9 cellular contexts compared by ENCODE assay signal in genomic region chr9:103798620-103799019, GRCh38.
A peak's percentile ranks its signal among the peaks of the same experiment; 100 is the strongest.
DNase-seq lines count a peak whose midpoint lies in the region; ATAC-seq and TF ChIP-seq lines count a peak whose summit lies in the region.
"Had no signal": no experiment of that assay in that cellular context is flagged by ENCODE, and none has a peak within 500 bp of the region (broad histone marks: within the 10 kb centered on the region; RNA-seq: fewer than 3 reads in every experiment).

No MANE protein-coding gene starts in this region.

- no peak for TF ChIP-seq POLR2A in tibial nerve (IDR thresholded peaks at IDR 0.05)

- no peaks in the 10 kb centered on the region for H3K36me3 Mint-ChIP-seq in activated T-cell treated with anti-CD3 and anti-CD28 coated beads, Interleukin-2, amount 50 U/mL, for 4 hours (ENCODE audit: insufficient read depth)
- H3K36me3 Mint-ChIP-seq: natural killer cell treated with Interleukin-12 subunit alpha and Interleukin-12 subunit beta and Interleukin-15 and Interleukin-18, amount 100 ng/mL, for 72 hours had no signal

- no peaks in the 10 kb centered on the region for H3K4me1 ChIP-seq in tibial nerve

- H3K27ac ChIP-seq in tibial nerve: no peak overlapping the region

- no peak for TF ChIP-seq CTCF in tibial nerve (IDR thresholded peaks at IDR 0.05)

- H3K4me3 ChIP-seq in tibial nerve: no peak overlapping the region

- H3K9me3 Mint-ChIP-seq in activated T-cell treated with anti-CD3 and anti-CD28 coated beads, Interleukin-2, amount 50 U/mL, for 4 hours: no peaks in the 10 kb centered on the region

- peaks cover 5% of the 10 kb centered on the region for H3K4me1 Mint-ChIP-seq in activated T-cell treated with anti-CD3 and anti-CD28 coated beads, Interleukin-2, amount 50 U/mL, for 4 hours (ENCODE audit: low read depth)

- TF ChIP-seq EP300 in tibial nerve (IDR thresholded peaks at IDR 0.05): no peak

- H3K27me3 ChIP-seq in tibial nerve: no peaks in the 10 kb centered on the region

- no peaks in the 10 kb centered on the region for H3K9me3 ChIP-seq in tibial nerve

- no peaks in the 10 kb centered on the region for H3K36me3 ChIP-seq in tibial nerve

- H3K27me3 Mint-ChIP-seq in activated T-cell treated with anti-CD3 and anti-CD28 coated beads, Interleukin-2, amount 50 U/mL, for 4 hours (ENCODE audit: low read depth): peaks cover 2% of the 10 kb centered on the region
- H3K27me3 Mint-ChIP-seq: natural killer cell treated with Interleukin-12 subunit alpha and Interleukin-12 subunit beta and Interleukin-15 and Interleukin-18, amount 100 ng/mL, for 72 hours had no signal

- 55 to 67% methylated on average over 1 of the region's 1 CpG for WGBS in tibial nerve, 2 donors

- no peak for DNase-seq in activated T-cell treated with anti-CD3 and anti-CD28 coated beads, Interleukin-2, amount 50 U/mL, for 4 hours
- DNase-seq in activated T-cell treated with anti-CD3 and anti-CD28 coated beads for 4 hours (no peak), NCI-H510A (lab: John Stamatoyannopoulos, UW) (peak; percentile 5), glomerular visceral epithelial cell (ENCODE audit: extremely low spot score) (peak; percentile 68), tibial nerve (ENCODE audit: low spot score in 2 of 2) (no peak)
- no peak for DNase-seq in stimulated activated CD4-positive, alpha-beta T cell treated with anti-CD3 and anti-CD28 coated beads, Interleukin-12 subunit alpha, Interleukin-12 subunit beta, amount 100 ng/mL, for 4 hours
- DNase-seq in central memory CD4-positive, alpha-beta T cell: no peak

- no peak overlapping the region for H3K4me3 Mint-ChIP-seq in activated T-cell treated with anti-CD3 and anti-CD28 coated beads, Interleukin-2, amount 50 U/mL, for 4 hours
- H3K4me3 Mint-ChIP-seq: natural killer cell treated with Interleukin-12 subunit alpha and Interleukin-12 subunit beta and Interleukin-15 and Interleukin-18, amount 100 ng/mL, for 72 hours had no signal

- peak; percentile 89 to 95 for ATAC-seq in activated T-cell treated with anti-CD3 and anti-CD28 coated beads, Interleukin-2, amount 50 U/mL, for 4 hours
- peak; percentile 100 for ATAC-seq in HG02938 (IDR thresholded peaks at IDR 0.05; ENCODE audit: unreplicated experiment)

Comparison
In these comparisons a context has a peak if more than half of its experiments do, and no peak if none do; other contexts are left out.
1. DNase-seq: peak in NCI-H510A (single experiment) and glomerular visceral epithelial cell (single experiment); none in activated T-cell treated with anti-CD3 and anti-CD28 coated beads, Interleukin-2, amount 50 U/mL, for 4 hours (single experiment), activated T-cell treated with anti-CD3 and anti-CD28 coated beads for 4 hours (single experiment), tibial nerve (0 of 2), stimulated activated CD4-positive, alpha-beta T cell treated with anti-CD3 and anti-CD28 coated beads, Interleukin-12 subunit alpha, Interleukin-12 subunit beta, amount 100 ng/mL, for 4 hours (single experiment) and central memory CD4-positive, alpha-beta T cell (single experiment).